Comparison of ENCODE assay signal across 1 cellular context in the genomic region with DNA sequence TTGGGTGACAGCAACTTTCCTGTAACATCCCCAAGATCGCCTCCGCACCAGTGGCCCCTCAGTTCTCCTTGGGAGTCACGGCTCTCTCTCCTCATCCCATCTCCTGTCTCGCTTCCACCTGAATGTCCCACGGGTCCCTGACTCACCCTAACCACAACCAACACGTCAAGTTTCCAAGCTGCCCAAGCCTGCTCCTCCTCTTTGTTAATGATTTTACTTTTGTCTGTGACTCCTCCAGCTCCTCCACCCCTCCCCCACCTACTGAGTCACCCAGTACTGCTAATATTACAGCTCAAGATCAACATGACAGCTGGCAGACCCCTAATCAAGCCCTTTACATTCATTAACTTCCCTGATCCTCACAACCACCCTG.
TF ChIP-seq lines count a peak whose summit lies in the region.

No MANE protein-coding gene starts in this region.

TF ChIP-seq in HepG2, 621 proteins besides CTCF, POLR2A, EP300 and RAD21 (continued from another document):
- TF ChIP-seq, protein P1, sequence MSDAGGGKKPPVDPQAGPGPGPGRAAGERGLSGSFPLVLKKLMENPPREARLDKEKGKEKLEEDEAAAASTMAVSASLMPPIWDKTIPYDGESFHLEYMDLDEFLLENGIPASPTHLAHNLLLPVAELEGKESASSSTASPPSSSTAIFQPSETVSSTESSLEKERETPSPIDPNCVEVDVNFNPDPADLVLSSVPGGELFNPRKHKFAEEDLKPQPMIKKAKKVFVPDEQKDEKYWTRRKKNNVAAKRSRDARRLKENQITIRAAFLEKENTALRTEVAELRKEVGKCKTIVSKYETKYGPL (CRISPR knock-in tag; IDR thresholded peaks at IDR 0.05), result no peak
- peak; percentile 49; the same call in 1 of the 2 replicates for TF ChIP-seq ATF3 (CRISPR knock-in tag; IDR thresholded peaks at IDR 0.05)
